ENCODE assay signal across 1 cellular context in the genomic region with DNA sequence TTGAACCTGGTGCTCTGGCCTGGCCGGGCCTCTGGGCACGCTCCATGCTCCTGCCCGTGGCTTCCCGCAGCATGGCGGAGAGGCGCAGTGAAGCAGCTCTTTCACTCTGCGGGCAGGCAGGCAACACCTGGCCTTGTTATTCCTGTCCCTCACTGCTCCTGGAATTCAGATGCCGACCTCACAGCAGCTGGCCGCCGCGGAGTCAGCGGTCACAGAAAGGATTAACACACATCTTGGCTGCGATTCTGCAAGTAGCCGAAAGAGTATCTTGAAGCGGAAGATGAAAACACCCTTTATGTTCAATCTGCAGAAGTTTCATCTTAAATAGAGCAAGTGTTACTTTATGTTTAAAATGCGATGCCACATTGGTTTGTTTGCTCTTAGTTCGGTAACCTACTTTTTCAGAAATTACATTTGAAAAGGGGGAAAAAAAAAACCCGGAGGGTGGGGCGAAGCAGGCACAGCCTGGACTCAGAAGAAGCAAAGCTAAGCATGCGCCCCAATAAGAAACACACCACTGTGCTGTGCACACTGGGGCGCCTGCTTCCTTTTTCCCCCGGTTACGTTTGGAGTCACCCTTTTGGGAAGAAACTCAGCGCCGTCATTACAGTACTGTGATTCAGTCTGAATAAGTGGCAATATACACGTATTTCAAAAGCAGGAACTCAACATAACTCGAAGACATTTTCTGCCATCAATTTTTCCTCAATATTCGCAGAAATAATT.
TF ChIP-seq lines count a peak whose summit lies in the region.

No MANE protein-coding gene starts in this region.

TF ChIP-seq in GM23338, 12 proteins besides CTCF, POLR2A, EP300 and RAD21:
- TF ChIP-seq, protein P1, sequence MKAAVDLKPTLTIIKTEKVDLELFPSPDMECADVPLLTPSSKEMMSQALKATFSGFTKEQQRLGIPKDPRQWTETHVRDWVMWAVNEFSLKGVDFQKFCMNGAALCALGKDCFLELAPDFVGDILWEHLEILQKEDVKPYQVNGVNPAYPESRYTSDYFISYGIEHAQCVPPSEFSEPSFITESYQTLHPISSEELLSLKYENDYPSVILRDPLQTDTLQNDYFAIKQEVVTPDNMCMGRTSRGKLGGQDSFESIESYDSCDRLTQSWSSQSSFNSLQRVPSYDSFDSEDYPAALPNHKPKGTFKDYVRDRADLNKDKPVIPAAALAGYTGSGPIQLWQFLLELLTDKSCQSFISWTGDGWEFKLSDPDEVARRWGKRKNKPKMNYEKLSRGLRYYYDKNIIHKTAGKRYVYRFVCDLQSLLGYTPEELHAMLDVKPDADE (IDR thresholded peaks at IDR 0.05) = no peak
- TF ChIP-seq CREB1 (CRISPR knock-in tag; IDR thresholded peaks at IDR 0.05; ENCODE audit: low read depth) (no peak), NANOG (IDR thresholded peaks at IDR 0.05; ENCODE audit: borderline replicate concordance) (no peak), EZH2 (IDR thresholded peaks at IDR 0.05; ENCODE audit: low read depth, unreplicated experiment) (no peak), ZNF331 (CRISPR knock-in tag; IDR thresholded peaks at IDR 0.05; ENCODE audit: low read depth) (no peak), POLR2AphosphoS5 (IDR thresholded peaks at IDR 0.05; ENCODE audit: low read depth) (no peak), ZNF114 (CRISPR knock-in tag; IDR thresholded peaks at IDR 0.05) (no peak)
